In genomic region chr10:70331486-70332268, GRCh38 we compare ENCODE assay signal across 9 cellular contexts. TPM values are rescaled to one million over a fixed set of nuclear protein-coding genes. Genes with fewer than 3 reads are reported as not detected.
DNase-seq lines count a peak whose midpoint lies in the region; ATAC-seq and TF ChIP-seq lines count a peak whose summit lies in the region.
"Had no signal": no experiment of that assay in that cellular context is flagged by ENCODE, and none has a peak within 500 bp of the region (broad histone marks: within the 10 kb centered on the region; RNA-seq: fewer than 3 reads in every experiment).

No MANE protein-coding gene starts in this region.

- POLR2A ChIA-PET in GM10248 (lab: Yijun Ruan, JAX), result no interaction called here

- H3K4me1 ChIP-seq in right atrium auricular region, result peaks cover 0 to 56% of the 10 kb centered on the region in 2 donors

- CTCF ChIA-PET in GM10248 (lab: Yijun Ruan, JAX), result interaction anchor here (1.0 to 4.1 kb wide), 6 partner anchors 14 to 112 kb away, joined by 3 to 16 read pairs (median 4); no protein-coding TSS in a partner anchor

- TF ChIP-seq CTCF in GM10248 (IDR thresholded peaks at IDR 0.05; ENCODE audit: control extremely low read depth, extremely low read depth, low read depth, missing control alignments), result peak; percentile 35
- TF ChIP-seq CTCF in right atrium auricular region (IDR thresholded peaks at IDR 0.05), result peak; percentile 35 to 69

- H3K27ac Mint-ChIP-seq in stimulated activated effector memory CD8-positive, alpha-beta T cell treated with anti-CD3 and anti-CD28 coated beads, Interleukin-12 subunit alpha, Interleukin-12 subunit beta, amount 100 ng/mL, for 72 hours, result peak overlapping the region; percentile 56

- no peak overlapping the region for H3K4me3 ChIP-seq in right atrium auricular region
- H3K4me3 ChIP-seq: uterus had no signal

- H3K9me3 Mint-ChIP-seq in stimulated activated effector memory CD8-positive, alpha-beta T cell treated with anti-CD3 and anti-CD28 coated beads, Interleukin-12 subunit alpha, Interleukin-12 subunit beta, amount 100 ng/mL, for 72 hours, result no peaks in the 10 kb centered on the region

- peak; percentile 99 for DNase-seq in A172 (ENCODE audit: low spot score)
- DNase-seq in GM10248 (ENCODE audit: extremely low spot score), result peak; percentile 69
- DNase-seq in NCI-H510A (lab: John Stamatoyannopoulos, UW), result peak; percentile 74
- DNase-seq in amniotic epithelial cell (ENCODE audit: low read depth), result peak; percentile 93
- peak; percentile 66 for DNase-seq in right atrium auricular region (ENCODE audit: low spot score)
- DNase-seq in stimulated activated effector memory CD8-positive, alpha-beta T cell treated with anti-CD3 and anti-CD28 coated beads, Interleukin-12 subunit alpha, Interleukin-12 subunit beta, amount 100 ng/mL, for 72 hours (ENCODE audit: low spot score in 2 of 2), result no peak
- DNase-seq in stimulated activated CD4-positive, alpha-beta T cell treated with anti-CD3 and anti-CD28 coated beads, Interleukin-2, amount 100 ng/mL, for 24 hours, result no peak

- peak overlapping the region; percentile 72 to 88 for H3K27ac ChIP-seq in right atrium auricular region
- H3K27ac ChIP-seq: uterus had no signal

- H3K4me1 Mint-ChIP-seq in stimulated activated effector memory CD8-positive, alpha-beta T cell treated with anti-CD3 and anti-CD28 coated beads, Interleukin-12 subunit alpha, Interleukin-12 subunit beta, amount 100 ng/mL, for 72 hours, result peaks cover 18% of the 10 kb centered on the region

- no peaks in the 10 kb centered on the region for H3K36me3 ChIP-seq in right atrium auricular region
- H3K36me3 ChIP-seq: uterus had no signal

- no peaks in the 10 kb centered on the region for H3K9me3 ChIP-seq in right atrium auricular region
- H3K9me3 ChIP-seq: uterus had no signal

- H3K27me3 ChIP-seq in right atrium auricular region, result no peaks in the 10 kb centered on the region
- H3K27me3 ChIP-seq: uterus had no signal

- no peaks in the 10 kb centered on the region for H3K36me3 Mint-ChIP-seq in stimulated activated effector memory CD8-positive, alpha-beta T cell treated with anti-CD3 and anti-CD28 coated beads, Interleukin-12 subunit alpha, Interleukin-12 subunit beta, amount 100 ng/mL, for 72 hours

- no peak overlapping the region for H3K4me3 Mint-ChIP-seq in stimulated activated effector memory CD8-positive, alpha-beta T cell treated with anti-CD3 and anti-CD28 coated beads, Interleukin-12 subunit alpha, Interleukin-12 subunit beta, amount 100 ng/mL, for 72 hours

- ATAC-seq in HG03066 (IDR thresholded peaks at IDR 0.05; ENCODE audit: low read depth, unreplicated experiment), result peak; percentile 75
- peak; percentile 58 for ATAC-seq in stimulated activated effector memory CD8-positive, alpha-beta T cell treated with anti-CD3 and anti-CD28 coated beads, Interleukin-12 subunit alpha, Interleukin-12 subunit beta, amount 100 ng/mL, for 72 hours

RNA-seq across cellular contexts. Expression of gene NPFFR1, which starts 47.9 kb away (rescaled TPM):
- 0.02 TPM in 1 of 2 replicates, not detected in the other for total RNA-seq in A172 (2014; rRNA removed; shearing (Covaris generic))
- total RNA-seq in right atrium auricular region, result under 1 TPM in 1 of 2 donors, not detected in 1; 0.47 TPM

RNA-seq across cellular contexts. Expression of gene LRRC20, which starts 50.7 kb away (rescaled TPM):
- total RNA-seq in A172 (2014; rRNA removed; shearing (Covaris generic)), result 4.1 and 6.3 TPM in 2 replicates
- total RNA-seq in right atrium auricular region, result 10 to 100 TPM; 18.9 to 65.0 TPM

Comparison
In these comparisons a context has a peak if more than half of its experiments do, and no peak if none do; other contexts are left out.
1. DNase-seq: peak in A172 (single experiment), GM10248 (single experiment), NCI-H510A (single experiment), amniotic epithelial cell (single experiment) and right atrium auricular region (single experiment); none in stimulated activated effector memory CD8-positive, alpha-beta T cell treated with anti-CD3 and anti-CD28 coated beads, Interleukin-12 subunit alpha, Interleukin-12 subunit beta, amount 100 ng/mL, for 72 hours (0 of 2) and stimulated activated CD4-positive, alpha-beta T cell treated with anti-CD3 and anti-CD28 coated beads, Interleukin-2, amount 100 ng/mL, for 24 hours (0 of 2).